Comparison of ENCODE assay signal across 4 cellular contexts in the genomic region with DNA sequence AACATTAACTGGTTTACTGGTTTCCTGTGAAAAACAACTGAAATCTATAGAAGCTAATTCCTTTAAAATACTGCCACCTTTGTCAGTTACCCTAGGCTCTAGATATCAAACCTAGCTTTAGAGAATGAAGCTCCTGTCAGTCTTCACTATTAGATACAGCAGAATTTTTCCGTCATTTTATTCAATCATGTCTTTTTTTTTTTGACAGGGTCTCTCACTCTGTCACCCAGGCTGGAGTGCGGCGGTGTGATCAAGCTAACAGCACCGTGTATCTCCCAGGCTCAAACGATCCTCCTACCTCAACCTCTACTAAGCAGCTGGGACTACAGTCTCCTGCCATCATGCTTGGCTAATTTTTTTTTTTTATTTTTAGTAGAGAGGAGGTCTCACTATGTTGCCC.
"Had no signal": no experiment of that assay in that cellular context is flagged by ENCODE, and none has a peak within 500 bp of the region (broad histone marks: within the 10 kb centered on the region; RNA-seq: fewer than 3 reads in every experiment).

No MANE protein-coding gene starts in this region.

- H3K4me3 ChIP-seq: K562 had no signal

- ATAC-seq: K562 had no signal

- DNase-seq: IMR-90, KBM-7 had no signal

- H3K27ac ChIP-seq: HL-60 had no signal
